Comparison of ENCODE assay signal across 23 cellular contexts in the genomic region with DNA sequence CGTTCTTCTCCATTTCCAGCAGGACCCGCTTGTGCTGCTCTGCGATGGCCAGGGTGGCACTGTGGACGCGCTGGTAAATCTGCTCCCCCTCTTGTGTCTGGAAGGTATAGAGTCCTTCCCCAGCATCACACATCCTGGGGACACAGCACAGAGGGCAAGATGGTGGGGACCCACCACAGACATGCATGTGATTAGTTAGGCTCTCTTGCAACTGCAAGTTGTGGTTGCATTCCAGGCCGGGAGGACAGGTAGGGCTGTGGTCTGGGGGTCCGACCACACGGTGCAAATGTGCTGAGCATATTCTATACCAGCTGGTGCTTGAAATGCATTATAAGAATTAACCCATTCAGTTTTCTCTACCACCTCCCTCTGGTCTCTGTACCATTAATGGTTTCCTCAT. TPM values are rescaled to one million over a fixed set of nuclear protein-coding genes. Genes with fewer than 3 reads are reported as not detected.
DNase-seq lines count a peak whose midpoint lies in the region; ATAC-seq, FAIRE-seq and TF ChIP-seq lines count a peak whose summit lies in the region.
"Had no signal": no experiment of that assay in that cellular context is flagged by ENCODE, and none has a peak within 500 bp of the region (broad histone marks: within the 10 kb centered on the region; RNA-seq: fewer than 3 reads in every experiment).

No MANE protein-coding gene starts in this region.

- DNase-seq in cardiac septum (ENCODE audit: low spot score), result peak; percentile 63
- no peak for DNase-seq in Right ventricle myocardium superior
- DNase-seq in astrocyte (ENCODE audit: low read depth), result no peak
- DNase-seq in urothelium cell line (ENCODE audit: low spot score), result no peak
- DNase-seq in stimulated activated naive CD8-positive, alpha-beta T cell treated with anti-CD3 and anti-CD28 coated beads, Interleukin-15, amount 100 ng/mL, for 72 hours, result no peak
- DNase-seq: C1 segment of cervical spinal cord; Caco-2; CD8-positive, alpha-beta T cell; NCI-H1048; NCI-H1417; NCI-H1694 treated with DMSO at 0.1 percent for 48 hours; NCI-H2081 treated with DMSO at 0.1 percent for 48 hours; NCI-H2171; NCI-H345; NCI-H510A treated with DMSO at 0.1 percent for 48 hours; SJCRH30 had no signal

- H3K4me2 ChIP-seq in astrocyte (ENCODE audit: low read length), result no peak overlapping the region
- H3K4me2 ChIP-seq: GM23338 had no signal

- H3K36me3 Mint-ChIP-seq in astrocyte (ENCODE audit: low read depth, unreplicated experiment), result peaks cover 15% of the 10 kb centered on the region

- H3K9ac ChIP-seq in astrocyte (ENCODE audit: low read length), result no peak overlapping the region

- H3K27ac Mint-ChIP-seq in astrocyte (ENCODE audit: unreplicated experiment), result peak overlapping the region; percentile 47
- H3K27ac Mint-ChIP-seq in stimulated activated naive CD8-positive, alpha-beta T cell treated with anti-CD3 and anti-CD28 coated beads, Interleukin-15, amount 100 ng/mL, for 72 hours, result no peak overlapping the region
- H3K27ac Mint-ChIP-seq: CD8-positive, alpha-beta T cell had no signal

- FAIRE-seq in astrocyte (lab: Jason Lieb, UNC), result no peak
- peak; percentile 46 for FAIRE-seq in urothelium cell line (lab: Jason Lieb, UNC)
- FAIRE-seq: G401.6, RCC 7860 had no signal

- peaks cover 7% of the 10 kb centered on the region for H3K4me1 Mint-ChIP-seq in astrocyte (ENCODE audit: low read depth, unreplicated experiment)
- H3K4me1 Mint-ChIP-seq in stimulated activated naive CD8-positive, alpha-beta T cell treated with anti-CD3 and anti-CD28 coated beads, Interleukin-15, amount 100 ng/mL, for 72 hours, result peaks cover 28% of the 10 kb centered on the region

- H2AFZ ChIP-seq in astrocyte (ENCODE audit: low read depth, low read length), result no peak overlapping the region
- H2AFZ ChIP-seq: GM23338 had no signal

- no peaks in the 10 kb centered on the region for H3K79me2 ChIP-seq in astrocyte (ENCODE audit: insufficient read depth, low read length)

- no peak for TF ChIP-seq CTCF in astrocyte (IDR thresholded peaks at IDR 0.05; ENCODE audit: insufficient read depth, low read depth, low read length)

- H3K36me3 ChIP-seq in astrocyte (ENCODE audit: insufficient read depth, low read length) (peaks cover 36% of the 10 kb centered on the region), mesodermal cell (ENCODE audit: control insufficient read depth, insufficient read depth, low read length) (peaks cover 98% of the 10 kb centered on the region)

- H4K20me1 ChIP-seq in astrocyte (ENCODE audit: insufficient read depth, low read length), result peaks cover 58% of the 10 kb centered on the region

- H3K9me3 ChIP-seq in astrocyte (ENCODE audit: insufficient read depth, low read depth, low read length), result no peaks in the 10 kb centered on the region
- H3K9me3 ChIP-seq in mesodermal cell (ENCODE audit: control insufficient read depth, low read length), result no peaks in the 10 kb centered on the region
- H3K9me3 ChIP-seq: Caco-2, SJCRH30 had no signal

- 94 to 97% methylated on average over 6 of the region's 8 CpGs for WGBS in mesodermal cell (ENCODE audit: insufficient coverage in 2 of 2), 2 experiments

- ATAC-seq in Right ventricle myocardium superior (ENCODE audit: poor library complexity), result no peak
- no peak for ATAC-seq in GM18907 (IDR thresholded peaks at IDR 0.05; ENCODE audit: unreplicated experiment)
- no peak for ATAC-seq in HG03045 (IDR thresholded peaks at IDR 0.05; ENCODE audit: unreplicated experiment)
- ATAC-seq in stimulated activated naive CD8-positive, alpha-beta T cell treated with anti-CD3 and anti-CD28 coated beads, Interleukin-15, amount 100 ng/mL, for 72 hours, result no peak
- ATAC-seq: CD8-positive, alpha-beta T cell; GM23338 had no signal

- H3K4me1 ChIP-seq in astrocyte (ENCODE audit: insufficient read depth, low read length), result peaks cover 6% of the 10 kb centered on the region
- H3K4me1 ChIP-seq in mesodermal cell (ENCODE audit: control insufficient read depth, insufficient read depth, low read length, poor library complexity, severe bottlenecking), result peaks cover 23% of the 10 kb centered on the region
- H3K4me1 ChIP-seq: SJCRH30 had no signal

- H3K27me3 ChIP-seq in astrocyte (ENCODE audit: insufficient read depth, low read length), result no peaks in the 10 kb centered on the region
- H3K27me3 ChIP-seq: SJCRH30 had no signal

- H3K4me3 ChIP-seq in astrocyte (ENCODE audit: insufficient read depth, low read depth, low read length) (no peak overlapping the region), mesodermal cell (ENCODE audit: extremely low read depth, insufficient read depth, low read length, poor library complexity, severe bottlenecking) (no peak overlapping the region)
- H3K4me3 ChIP-seq: GM23338, SJCRH30 had no signal

- H3K27me3 Mint-ChIP-seq in astrocyte (ENCODE audit: low read depth, unreplicated experiment), result no peaks in the 10 kb centered on the region
- no peaks in the 10 kb centered on the region for H3K27me3 Mint-ChIP-seq in stimulated activated naive CD8-positive, alpha-beta T cell treated with anti-CD3 and anti-CD28 coated beads, Interleukin-15, amount 100 ng/mL, for 72 hours

- H3K27ac ChIP-seq in astrocyte (ENCODE audit: low read depth, low read length), result no peak overlapping the region
- peak overlapping the region; percentile 46 for H3K27ac ChIP-seq in mesodermal cell (ENCODE audit: low read depth, low read length, severe bottlenecking)
- H3K27ac ChIP-seq: SJCRH30 had no signal

- intact Hi-C loops in cardiac septum (cut with DNase I), result no loop called here
- intact Hi-C loops in Right ventricle myocardium superior (cut with DNase I), result no loop called here

- no peaks in the 10 kb centered on the region for H3K9me3 Mint-ChIP-seq in astrocyte (ENCODE audit: unreplicated experiment)
- no peaks in the 10 kb centered on the region for H3K9me3 Mint-ChIP-seq in stimulated activated naive CD8-positive, alpha-beta T cell treated with anti-CD3 and anti-CD28 coated beads, Interleukin-15, amount 100 ng/mL, for 72 hours
- H3K9me3 Mint-ChIP-seq: CD8-positive, alpha-beta T cell; GM23338; H9 had no signal

- H3K4me3 Mint-ChIP-seq in astrocyte (ENCODE audit: unreplicated experiment), result no peak overlapping the region
- no peak overlapping the region for H3K4me3 Mint-ChIP-seq in stimulated activated naive CD8-positive, alpha-beta T cell treated with anti-CD3 and anti-CD28 coated beads, Interleukin-15, amount 100 ng/mL, for 72 hours
- H3K4me3 Mint-ChIP-seq: CD8-positive, alpha-beta T cell; H9 had no signal

RNA-seq across cellular contexts. Expression of a gene that starts 11.4 kb away (rescaled TPM):
- total RNA-seq in cardiac septum, result 46.9 TPM
- 37.9 TPM for total RNA-seq in Right ventricle myocardium superior
- total RNA-seq in astrocyte, result 53.7 and 58.0 TPM in 2 replicates
- 107 TPM for polyA plus RNA-seq in mesodermal cell (2013, experiment 1 of 2)
- polyA plus RNA-seq in mesodermal cell (2013, experiment 2 of 2), result 90.5 TPM

RNA-seq across cellular contexts. Expression of a gene that starts 12.4 kb away (rescaled TPM):
- 11.5 TPM for total RNA-seq in cardiac septum
- total RNA-seq in Right ventricle myocardium superior, result 7.5 TPM
- 25.5 and 28.4 TPM in 2 replicates for total RNA-seq in astrocyte
- 710 TPM for polyA plus RNA-seq in mesodermal cell (2013, experiment 1 of 2)
- 670 TPM for polyA plus RNA-seq in mesodermal cell (2013, experiment 2 of 2)

RNA-seq across cellular contexts. Expression of a gene that starts 26.6 kb away (rescaled TPM):
- total RNA-seq in cardiac septum, result 156 TPM
- 225 TPM for total RNA-seq in Right ventricle myocardium superior
- total RNA-seq in astrocyte, result 29.1 TPM in 2 replicates
- 32.8 TPM for polyA plus RNA-seq in mesodermal cell (2013, experiment 1 of 2)
- 34.7 TPM for polyA plus RNA-seq in mesodermal cell (2013, experiment 2 of 2)

RNA-seq across cellular contexts. Expression of a gene that starts 26.7 kb away (rescaled TPM):
- total RNA-seq in cardiac septum (60.1 TPM), Right ventricle myocardium superior (41.8 TPM), astrocyte (68.9 and 72.0 TPM in 2 replicates)
- polyA plus RNA-seq in mesodermal cell (2013, experiment 1 of 2), result 64.5 TPM
- polyA plus RNA-seq in mesodermal cell (2013, experiment 2 of 2), result 59.6 TPM
